ENCODE assay signal across 9 cellular contexts in genomic region chr12:122413516-122414404, GRCh38. TPM values are rescaled to one million over a fixed set of nuclear protein-coding genes. Genes with fewer than 3 reads are reported as not detected.
DNase-seq lines count a peak whose midpoint lies in the region; ATAC-seq, FAIRE-seq and TF ChIP-seq lines count a peak whose summit lies in the region.
"Had no signal": no experiment of that assay in that cellular context is flagged by ENCODE, and none has a peak within 500 bp of the region (broad histone marks: within the 10 kb centered on the region; RNA-seq: fewer than 3 reads in every experiment).

No MANE protein-coding gene starts in this region.

- H3F3A ChIP-seq in MM.1S (ENCODE audit: insufficient read depth, low read length) = no peaks in the 10 kb centered on the region

- H3K4me1 ChIP-seq in MM.1S (ENCODE audit: low read length) = no peaks in the 10 kb centered on the region

- FAIRE-seq in urothelium cell line (lab: Jason Lieb, UNC) = no peak

- peak overlapping the region; percentile 95 for H3K27ac Mint-ChIP-seq in activated T-helper 2 cell treated with anti-CD3 and anti-CD28 coated beads, Interferon-gamma antibody, Interleukin-2, Interleukin-4, amounts not matched to agents 10 μg/mL and 5 μg/mL and 100 μg/mL, durations not matched to agents 14 hours and 24 hours and 36 hours
- H3K27ac Mint-ChIP-seq in mesothelial cell of epicardium = peak overlapping the region; percentile 59

- no peak overlapping the region for H3K4me3 ChIP-seq in MM.1S (ENCODE audit: low read length)
- H3K4me3 ChIP-seq: smooth muscle cell had no signal

- peaks cover 29% of the 10 kb centered on the region for H3K4me1 Mint-ChIP-seq in activated T-helper 2 cell treated with anti-CD3 and anti-CD28 coated beads, Interferon-gamma antibody, Interleukin-2, Interleukin-4, amounts not matched to agents 10 μg/mL and 5 μg/mL and 100 μg/mL, durations not matched to agents 14 hours and 24 hours and 36 hours (ENCODE audit: low read depth)
- peaks cover 13% of the 10 kb centered on the region for H3K4me1 Mint-ChIP-seq in mesothelial cell of epicardium

- no peaks in the 10 kb centered on the region for H4K20me1 ChIP-seq in MM.1S (ENCODE audit: insufficient read depth, low read length)

- DNase-seq in AML-193 (lab: John Stamatoyannopoulos, UW) (peak; percentile 26 to 46), HCEC 1CT (peak; percentile 21), mesothelial cell of epicardium (ENCODE audit: low spot score in 2 of 2, unreplicated experiment in 2 of 2) (no peak), MM.1S (no peak), urothelium cell line (ENCODE audit: low spot score) (no peak)
- no peak for DNase-seq in activated T-helper 2 cell treated with anti-CD3 and anti-CD28 coated beads, Interferon-gamma antibody, Interleukin-2, Interleukin-4, amounts not matched to agents 10 μg/mL and 5 μg/mL and 100 μg/mL, durations not matched to agents 14 hours and 24 hours and 36 hours (ENCODE audit: low spot score)

- no peaks in the 10 kb centered on the region for H3K27me3 Mint-ChIP-seq in activated T-helper 2 cell treated with anti-CD3 and anti-CD28 coated beads, Interferon-gamma antibody, Interleukin-2, Interleukin-4, amounts not matched to agents 10 μg/mL and 5 μg/mL and 100 μg/mL, durations not matched to agents 14 hours and 24 hours and 36 hours (ENCODE audit: low read depth)
- no peaks in the 10 kb centered on the region for H3K27me3 Mint-ChIP-seq in mesothelial cell of epicardium (ENCODE audit: low read depth)

- ATAC-seq in HG03469 (IDR thresholded peaks at IDR 0.05; ENCODE audit: unreplicated experiment) (no peak), HG02870 (IDR thresholded peaks at IDR 0.05; ENCODE audit: unreplicated experiment) (no peak)

- no peaks in the 10 kb centered on the region for H3K36me3 ChIP-seq in MM.1S (replicated peaks; ENCODE audit: insufficient read depth, low read length)

- H2AFZ ChIP-seq in MM.1S (ENCODE audit: low read length) = no peak overlapping the region

- no peaks in the 10 kb centered on the region for H3K9me3 ChIP-seq in MM.1S (replicated peaks; ENCODE audit: insufficient read depth, low read length)

- TF ChIP-seq CTCF in mesothelial cell of epicardium (IDR thresholded peaks at IDR 0.05; ENCODE audit: unreplicated experiment) (no peak), MM.1S (IDR thresholded peaks at IDR 0.05; ENCODE audit: low read length) (no peak)

- H3K27ac ChIP-seq in MM.1S (ENCODE audit: low read length) = no peak overlapping the region

- no peak overlapping the region for H3K4me2 ChIP-seq in MM.1S (ENCODE audit: low read depth, low read length)
- H3K4me2 ChIP-seq: smooth muscle cell had no signal

- H3K4me3 Mint-ChIP-seq in activated T-helper 2 cell treated with anti-CD3 and anti-CD28 coated beads, Interferon-gamma antibody, Interleukin-2, Interleukin-4, amounts not matched to agents 10 μg/mL and 5 μg/mL and 100 μg/mL, durations not matched to agents 14 hours and 24 hours and 36 hours (ENCODE audit: low read depth) = no peak overlapping the region
- no peak overlapping the region for H3K4me3 Mint-ChIP-seq in mesothelial cell of epicardium

- no peaks in the 10 kb centered on the region for H3K9me2 ChIP-seq in MM.1S (replicated peaks; ENCODE audit: insufficient read depth, low read length)

- intact Hi-C loops in activated T-helper 2 cell treated with anti-CD3 and anti-CD28 coated beads, Interferon-gamma antibody, Interleukin-2, Interleukin-4, amounts not matched to agents 10 μg/mL and 5 μg/mL and 100 μg/mL, durations not matched to agents 14 hours and 24 hours and 36 hours (cut with micrococcal nuclease) = loop anchor here (1.0 kb wide), 1 partner anchor 13 kb away; no protein-coding TSS in a partner anchor

- no peaks in the 10 kb centered on the region for H3K9me3 Mint-ChIP-seq in activated T-helper 2 cell treated with anti-CD3 and anti-CD28 coated beads, Interferon-gamma antibody, Interleukin-2, Interleukin-4, amounts not matched to agents 10 μg/mL and 5 μg/mL and 100 μg/mL, durations not matched to agents 14 hours and 24 hours and 36 hours
- H3K9me3 Mint-ChIP-seq in mesothelial cell of epicardium = no peaks in the 10 kb centered on the region

- peaks cover 19% of the 10 kb centered on the region for H3K79me2 ChIP-seq in MM.1S (ENCODE audit: low read length)

- no peaks in the 10 kb centered on the region for H3K27me3 ChIP-seq in MM.1S (replicated peaks; ENCODE audit: insufficient read depth, low read length)

- no peak overlapping the region for H3K9ac ChIP-seq in MM.1S (ENCODE audit: low read length)

- H3K36me3 Mint-ChIP-seq in activated T-helper 2 cell treated with anti-CD3 and anti-CD28 coated beads, Interferon-gamma antibody, Interleukin-2, Interleukin-4, amounts not matched to agents 10 μg/mL and 5 μg/mL and 100 μg/mL, durations not matched to agents 14 hours and 24 hours and 36 hours (ENCODE audit: low read depth) = peaks cover 21% of the 10 kb centered on the region
- peaks cover 8% of the 10 kb centered on the region for H3K36me3 Mint-ChIP-seq in mesothelial cell of epicardium

RNA-seq across cellular contexts. Expression of gene CLIP1, which starts 8.7 kb away (rescaled TPM):
- 59.9 and 66.2 TPM in 2 replicates for total RNA-seq in activated T-helper 2 cell treated with anti-CD3 and anti-CD28 coated beads, Interferon-gamma antibody, Interleukin-2, Interleukin-4, amounts not matched to agents 10 μg/mL and 5 μg/mL and 100 μg/mL, durations not matched to agents 14 hours and 24 hours and 36 hours
- 58.9 to 65.2 TPM (median 61.9 TPM) in 3 replicates for total RNA-seq in mesothelial cell of epicardium

Comparison
In these comparisons a context has a peak if more than half of its experiments do, and no peak if none do; other contexts are left out.
1. DNase-seq: peak in AML-193 (2 of 2) and HCEC 1CT (single experiment); none in activated T-helper 2 cell treated with anti-CD3 and anti-CD28 coated beads, Interferon-gamma antibody, Interleukin-2, Interleukin-4, amounts not matched to agents 10 μg/mL and 5 μg/mL and 100 μg/mL, durations not matched to agents 14 hours and 24 hours and 36 hours (single experiment), mesothelial cell of epicardium (0 of 2), MM.1S (single experiment) and urothelium cell line (single experiment).